ENCODE assay signal across 8 cellular contexts in the genomic region with DNA sequence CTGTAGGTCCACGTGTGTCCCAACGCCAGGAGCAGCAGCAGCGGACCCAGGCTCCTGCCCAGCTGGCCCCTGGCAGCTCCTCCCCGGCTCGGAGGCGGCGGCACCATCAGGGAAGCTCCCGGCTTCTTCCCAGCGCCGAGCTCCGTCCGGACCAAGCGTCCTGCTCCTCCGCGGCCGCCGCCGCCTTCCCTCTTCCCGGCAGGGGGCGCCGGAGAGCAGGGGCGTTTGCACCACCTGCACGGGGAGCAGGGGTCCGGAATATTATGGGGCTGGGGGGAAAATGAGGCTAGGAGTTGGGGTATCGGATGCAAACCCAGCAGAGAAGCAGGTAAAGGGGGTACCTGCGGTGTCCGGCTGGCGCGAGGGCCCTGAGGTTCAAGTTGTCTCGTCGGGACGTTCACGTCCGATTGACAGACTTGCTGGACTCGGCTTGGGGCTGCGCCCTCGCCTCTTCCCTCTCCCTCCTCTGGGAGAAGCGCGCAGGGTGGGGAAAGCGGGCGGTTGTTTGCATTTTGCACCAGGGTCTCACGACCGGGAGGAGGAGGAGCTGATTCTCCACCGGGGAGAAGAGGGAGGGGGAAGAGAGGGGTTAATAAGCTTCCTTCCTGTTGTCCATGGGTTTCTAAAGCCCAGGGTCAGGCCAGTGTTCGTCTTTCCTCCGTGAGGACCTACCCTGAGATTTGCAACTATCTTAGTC.
DNase-seq lines count a peak whose midpoint lies in the region; ATAC-seq and TF ChIP-seq lines count a peak whose summit lies in the region.

TSS of gene CCBE1 (minus strand) at position 188 of the 697 bp plus-strand sequence.

- H3F3A ChIP-seq in MM.1S (ENCODE audit: insufficient read depth, low read length): no peaks in the 10 kb centered on the region

- no peaks in the 10 kb centered on the region for H3K36me3 ChIP-seq in MM.1S (replicated peaks; ENCODE audit: insufficient read depth, low read length)

- H3K4me1 ChIP-seq in MM.1S (ENCODE audit: low read length): no peaks in the 10 kb centered on the region

- no peak within 1 kb of the TSS for H3K9ac ChIP-seq in MM.1S (ENCODE audit: low read length)

- no peak within 1 kb of the TSS for H3K27ac ChIP-seq in MM.1S (ENCODE audit: low read length)

- peak; percentile 62 for ATAC-seq in GM19463 (IDR thresholded peaks at IDR 0.05; ENCODE audit: unreplicated experiment)
- no peak for ATAC-seq in GM21360 (IDR thresholded peaks at IDR 0.05; ENCODE audit: unreplicated experiment)

- H2AFZ ChIP-seq in MM.1S (ENCODE audit: low read length): no peak within 1 kb of the TSS

- TF ChIP-seq CTCF in MM.1S (IDR thresholded peaks at IDR 0.05; ENCODE audit: low read length): peak; percentile 43

- intact Hi-C loops in posterior cingulate gyrus (cut with DNase I): no loop called here

- no peaks in the 10 kb centered on the region for H4K20me1 ChIP-seq in MM.1S (ENCODE audit: insufficient read depth, low read length)

- H3K4me2 ChIP-seq in MM.1S (ENCODE audit: low read depth, low read length): peak within 1 kb of the TSS; percentile 37; the same call in 1 of the 2 replicates

- no peaks in the 10 kb centered on the region for H3K27me3 ChIP-seq in MM.1S (replicated peaks; ENCODE audit: insufficient read depth, low read length)

- peak within 1 kb of the TSS; percentile 17; the same call in 1 of the 2 replicates for H3K4me3 ChIP-seq in MM.1S (ENCODE audit: low read length)

- peak; percentile 51 for DNase-seq in COLO668 (lab: John Stamatoyannopoulos, UW; ENCODE audit: unreplicated experiment)
- DNase-seq in MM.1S: no peak
- DNase-seq in activated T-cell treated with anti-CD3 and anti-CD28 coated beads, Interleukin-2, amount 50 U/mL, for 48 hours: peak; percentile 72 to 74
- peak; percentile 5 for DNase-seq in globus pallidus (ENCODE audit: low spot score)
- peak in 7 of 10 donors; percentile 18 to 91 (median 52) for DNase-seq in posterior cingulate gyrus
- DNase-seq in SHP77 treated with DMSO at 0.1 percent for 48 hours (lab: John Stamatoyannopoulos, UW): no peak

- no peaks in the 10 kb centered on the region for H3K79me2 ChIP-seq in MM.1S (ENCODE audit: low read length)

- no peaks in the 10 kb centered on the region for H3K9me2 ChIP-seq in MM.1S (replicated peaks; ENCODE audit: insufficient read depth, low read length)

- H3K9me3 ChIP-seq in MM.1S (replicated peaks; ENCODE audit: insufficient read depth, low read length): no peaks in the 10 kb centered on the region

Comparison
In these comparisons a context has a peak if more than half of its experiments do, and no peak if none do; other contexts are left out.
1. DNase-seq: peak in COLO668 (single experiment), activated T-cell treated with anti-CD3 and anti-CD28 coated beads, Interleukin-2, amount 50 U/mL, for 48 hours (2 of 2), globus pallidus (single experiment) and posterior cingulate gyrus (7 of 10); none in MM.1S (single experiment) and SHP77 treated with DMSO at 0.1 percent for 48 hours (single experiment).